ENCODE assay signal across 8 cellular contexts in genomic region chr16:18561727-18562314, GRCh38. TPM values are rescaled to one million over a fixed set of nuclear protein-coding genes. Genes with fewer than 3 reads are reported as not detected.
A peak's percentile ranks its signal among the peaks of the same experiment; 100 is the strongest.
DNase-seq lines count a peak whose midpoint lies in the region; ATAC-seq and TF ChIP-seq lines count a peak whose summit lies in the region.
"Not testable (repeated sequence)": the region's sequence is repeated elsewhere in the genome, so short reads cannot be mapped to it uniquely, and the experiment has no call there.

Gene NOMO2 (minus strand): TSS chr16:18562097. CDS start chr16:18562040, 57 bp downstream.

- peaks cover 18% of the 10 kb centered on the region for H3K4me1 Mint-ChIP-seq in activated CD4-positive, alpha-beta memory T cell treated with anti-CD3 and anti-CD28 coated beads, Interleukin-2, amount 10 ng/mL, durations not matched to agents 7 days and 5 days
- not testable (repeated sequence) for H3K4me1 Mint-ChIP-seq in central memory CD8-positive, alpha-beta T cell; type B pancreatic cell (ENCODE audit: unreplicated experiment)

- H3K4me2 ChIP-seq in skeletal muscle satellite cell (ENCODE audit: low read length): peak within 1 kb of the TSS; percentile 63

- H3K36me3 Mint-ChIP-seq in activated CD4-positive, alpha-beta memory T cell treated with anti-CD3 and anti-CD28 coated beads, Interleukin-2, amount 10 ng/mL, durations not matched to agents 7 days and 5 days (ENCODE audit: low read depth): peaks cover 16% of the 10 kb centered on the region
- H3K36me3 Mint-ChIP-seq in central memory CD8-positive, alpha-beta T cell (ENCODE audit: insufficient read depth); type B pancreatic cell: not testable (repeated sequence)

- not testable (repeated sequence) for H3K9me3 ChIP-seq in skeletal muscle satellite cell (replicated peaks; ENCODE audit: low read length)

- CTCF ChIA-PET in activated CD4-positive, alpha-beta memory T cell treated with anti-CD3 and anti-CD28 coated beads, Interleukin-2, amount 10 ng/mL, durations not matched to agents 7 days and 5 days (lab: Charles Lee): not testable (repeated sequence)

- peak within 1 kb of the TSS; percentile 70 for H3K4me3 Mint-ChIP-seq in activated CD4-positive, alpha-beta memory T cell treated with anti-CD3 and anti-CD28 coated beads, Interleukin-2, amount 10 ng/mL, durations not matched to agents 7 days and 5 days
- peak within 1 kb of the TSS; percentile 67 for H3K4me3 Mint-ChIP-seq in central memory CD8-positive, alpha-beta T cell
- H3K4me3 Mint-ChIP-seq in type B pancreatic cell: peak within 1 kb of the TSS; percentile 77

- H3K27me3 ChIP-seq in kidney epithelial cell (ENCODE audit: control insufficient read depth, insufficient read depth, low read length); skeletal muscle satellite cell (ENCODE audit: control insufficient read depth, insufficient read depth, low read length): not testable (repeated sequence)

- H3K9ac ChIP-seq in skeletal muscle satellite cell (ENCODE audit: low read depth, low read length): peak within 1 kb of the TSS; percentile 58

- H3K4me1 ChIP-seq in skeletal muscle satellite cell (ENCODE audit: control insufficient read depth, insufficient read depth, low read length): not testable (repeated sequence)

- H3K4me3 ChIP-seq in kidney epithelial cell (ENCODE audit: low read depth, low read length) (peak within 1 kb of the TSS; percentile 44), skeletal muscle satellite cell (ENCODE audit: low read length) (peak within 1 kb of the TSS; percentile 71)

- H3K27me3 Mint-ChIP-seq in activated CD4-positive, alpha-beta memory T cell treated with anti-CD3 and anti-CD28 coated beads, Interleukin-2, amount 10 ng/mL, durations not matched to agents 7 days and 5 days; central memory CD8-positive, alpha-beta T cell; type B pancreatic cell: not testable (repeated sequence)

- not testable (repeated sequence) for H3K9me3 Mint-ChIP-seq in activated CD4-positive, alpha-beta memory T cell treated with anti-CD3 and anti-CD28 coated beads, Interleukin-2, amount 10 ng/mL, durations not matched to agents 7 days and 5 days; central memory CD8-positive, alpha-beta T cell; type B pancreatic cell

- H3K27ac Mint-ChIP-seq in activated CD4-positive, alpha-beta memory T cell treated with anti-CD3 and anti-CD28 coated beads, Interleukin-2, amount 10 ng/mL, durations not matched to agents 7 days and 5 days: peak within 1 kb of the TSS; percentile 54
- not testable (repeated sequence) for H3K27ac Mint-ChIP-seq in central memory CD8-positive, alpha-beta T cell (ENCODE audit: low read depth); type B pancreatic cell

- not testable (repeated sequence) for H3K36me3 ChIP-seq in kidney epithelial cell (ENCODE audit: control insufficient read depth, insufficient read depth, low read length); skeletal muscle satellite cell (ENCODE audit: insufficient read depth, low read length)

- peak; percentile 90 for ATAC-seq in GM18517 (IDR thresholded peaks at IDR 0.05; ENCODE audit: unreplicated experiment)
- peak; percentile 97 for ATAC-seq in HG02759 (IDR thresholded peaks at IDR 0.05; ENCODE audit: unreplicated experiment)
- peak; percentile 95 for ATAC-seq in central memory CD8-positive, alpha-beta T cell (replicated peaks; ENCODE audit: extremely low read depth, poor library complexity, severe bottlenecking)

- DNase-seq in NAMALWA (ENCODE audit: low spot score) (peak; percentile 15), type B pancreatic cell (ENCODE audit: extremely low spot score, unreplicated experiment) (peak; percentile 95)
- DNase-seq in activated CD4-positive, alpha-beta memory T cell treated with anti-CD3 and anti-CD28 coated beads, Interleukin-2, amount 10 ng/mL, durations not matched to agents 7 days and 5 days: peak; percentile 95
- DNase-seq in central memory CD8-positive, alpha-beta T cell (ENCODE audit: low spot score in 2 of 2): peak; percentile 84 to 95
- not testable (repeated sequence) for DNase-seq in kidney epithelial cell (ENCODE audit: low read depth)

- POLR2A ChIA-PET in activated CD4-positive, alpha-beta memory T cell treated with anti-CD3 and anti-CD28 coated beads, Interleukin-2, amount 10 ng/mL, durations not matched to agents 7 days and 5 days (lab: Charles Lee): not testable (repeated sequence)

- TF ChIP-seq CTCF in kidney epithelial cell (IDR thresholded peaks at IDR 0.05; ENCODE audit: insufficient read depth, low read length, poor library complexity, severe bottlenecking); type B pancreatic cell (conservative IDR thresholded peaks at IDR 0.05): not testable (repeated sequence)

RNA-seq across cellular contexts. Expression of gene NOMO2, which starts in this region (rescaled TPM):
- 100 to 1,000 TPM; 124 to 125 TPM for total RNA-seq in activated CD4-positive, alpha-beta memory T cell treated with anti-CD3 and anti-CD28 coated beads, Interleukin-2, amount 10 ng/mL, durations not matched to agents 7 days and 5 days
- 136 and 137 TPM in 2 replicates for total RNA-seq in kidney epithelial cell
- 91.0 and 103 TPM in 2 replicates for total RNA-seq in skeletal muscle satellite cell (2012; rRNA removed)
- 90.5 and 98.8 TPM in 2 replicates for total RNA-seq in type B pancreatic cell (ENCODE audit: low replicate concordance)
